8 cellular contexts compared by ENCODE assay signal in genomic region chr7:30027065-30027456, GRCh38. TPM values are rescaled to one million over a fixed set of nuclear protein-coding genes. Genes with fewer than 3 reads are reported as not detected.
DNase-seq lines count a peak whose midpoint lies in the region; ATAC-seq, FAIRE-seq and TF ChIP-seq lines count a peak whose summit lies in the region.

No MANE protein-coding gene starts in this region.

- H3K4me1 Mint-ChIP-seq in activated T-cell treated with anti-CD3 and anti-CD28 coated beads, Interleukin-2, amount 50 U/mL, for 72 hours (ENCODE audit: low read depth): peaks cover 41% of the 10 kb centered on the region

- H3K4me3 ChIP-seq in LNCaP clone FGC (ENCODE audit: low read depth, low read length) (peak overlapping the region; percentile 85), gastroesophageal sphincter (peak overlapping the region; percentile 81 to 96), pancreas (peak overlapping the region; percentile 49 to 97 (median 86))

- DNase-seq in ACHN: peak; percentile 86
- DNase-seq in GM13976 (ENCODE audit: low spot score): peak; percentile 51
- no peak for DNase-seq in LNCaP clone FGC (ENCODE audit: low read depth)
- DNase-seq in activated T-cell treated with anti-CD3 and anti-CD28 coated beads, Interleukin-2, amount 50 U/mL, for 72 hours: peak in 1 of 2 donors; percentile 35
- DNase-seq in pancreas: peak in 2 of 6 donors; percentile 42 to 44
- DNase-seq in NCI-H1092 treated with DMSO at 0.1 percent for 48 hours (lab: John Stamatoyannopoulos, UW): no peak
- no peak for DNase-seq in NCI-H1417 (lab: John Stamatoyannopoulos, UW)

- no peaks in the 10 kb centered on the region for H3K9me3 Mint-ChIP-seq in activated T-cell treated with anti-CD3 and anti-CD28 coated beads, Interleukin-2, amount 50 U/mL, for 72 hours

- TF ChIP-seq EP300 in gastroesophageal sphincter (IDR thresholded peaks at IDR 0.05): no peak

- H3K27ac ChIP-seq in gastroesophageal sphincter: peak overlapping the region; percentile 83 to 96 (median 92)
- H3K27ac ChIP-seq in pancreas: peak overlapping the region; percentile 78 to 90 (median 81)

- H3K4me1 ChIP-seq in gastroesophageal sphincter: peaks cover 15 to 60% (median 23%) of the 10 kb centered on the region in 3 donors
- H3K4me1 ChIP-seq in pancreas: peaks cover 7 to 17% (median 9%) of the 10 kb centered on the region in 3 donors

- no peaks in the 10 kb centered on the region for H3K27me3 Mint-ChIP-seq in activated T-cell treated with anti-CD3 and anti-CD28 coated beads, Interleukin-2, amount 50 U/mL, for 72 hours (ENCODE audit: low read depth)

- ATAC-seq in activated T-cell treated with anti-CD3 and anti-CD28 coated beads, Interleukin-2, amount 50 U/mL, for 72 hours (replicated peaks in 1 of 2): peak in 1 of 2 donors; percentile 32
- peak; percentile 3 for ATAC-seq in gastroesophageal sphincter
- ATAC-seq in pancreas: peak; percentile 47 to 65 (median 53)

- intact Hi-C loops in pancreas (cut with DNase I): no loop called here

- H3K36me3 ChIP-seq in gastroesophageal sphincter: no peaks in the 10 kb centered on the region
- no peaks in the 10 kb centered on the region for H3K36me3 ChIP-seq in pancreas

- FAIRE-seq in pancreas (lab: Jason Lieb, UNC): no peak

- H3K9me3 ChIP-seq in gastroesophageal sphincter: no peaks in the 10 kb centered on the region
- H3K9me3 ChIP-seq in pancreas: no peaks in the 10 kb centered on the region

- in situ Hi-C loops in ACHN (cut with HindIII; ENCODE audit: low pct_ligation_motif_present, low pct_unique_long_range_greater_than_20kb, low sequenced_read_pairs): no loop called here
- in situ Hi-C loops in GM13976 (cut with MboI; ENCODE audit: low sequenced_read_pairs, unreplicated experiment): no loop called here

- WGBS in gastroesophageal sphincter (ENCODE audit: low coverage in 1 of 2), 2 donors: 0 to 3% methylated on average over 9 to 10 of the region's 10 CpGs
- 0 to 1% methylated on average over 10 of the region's 10 CpGs for WGBS in pancreas, 2 donors

- TF ChIP-seq POLR2A in gastroesophageal sphincter (IDR thresholded peaks at IDR 0.05): no peak

- no peak overlapping the region for H3K4me3 Mint-ChIP-seq in activated T-cell treated with anti-CD3 and anti-CD28 coated beads, Interleukin-2, amount 50 U/mL, for 72 hours

- H3K27ac Mint-ChIP-seq in activated T-cell treated with anti-CD3 and anti-CD28 coated beads, Interleukin-2, amount 50 U/mL, for 72 hours: peak overlapping the region; percentile 91

- H3K36me3 Mint-ChIP-seq in activated T-cell treated with anti-CD3 and anti-CD28 coated beads, Interleukin-2, amount 50 U/mL, for 72 hours (ENCODE audit: insufficient read depth in 2 of 2): no peaks in the 10 kb centered on the region

- no peaks in the 10 kb centered on the region for H3K27me3 ChIP-seq in gastroesophageal sphincter
- H3K27me3 ChIP-seq in pancreas: no peaks in the 10 kb centered on the region

- TF ChIP-seq CTCF in GM13976 (IDR thresholded peaks at IDR 0.05; ENCODE audit: borderline replicate concordance, control extremely low read depth, extremely low read depth, insufficient read depth, missing control alignments): no peak
- no peak for TF ChIP-seq CTCF in LNCaP clone FGC (IDR thresholded peaks at IDR 0.05; ENCODE audit: control insufficient read depth, extremely low read depth, insufficient read depth)
- TF ChIP-seq CTCF in gastroesophageal sphincter (IDR thresholded peaks at IDR 0.05): no peak
- no peak for TF ChIP-seq CTCF in pancreas (IDR thresholded peaks at IDR 0.05)

RNA-seq across cellular contexts. Expression of gene FKBP14, which starts 0.6 kb away (rescaled TPM):
- total RNA-seq in activated T-cell treated with anti-CD3 and anti-CD28 coated beads, Interleukin-2, amount 50 U/mL, for 72 hours: 10 to 100 TPM; 13.3 to 13.6 TPM
- 10 to 100 TPM in 1 of 4 donors, 1 to 10 TPM in 3; 7.0 to 10.7 (median 7.7) TPM for total RNA-seq in gastroesophageal sphincter
- 10 to 100 TPM in 3 of 6 donors, 1 to 10 TPM in 3; 3.8 to 12.7 (median 8.4) TPM for total RNA-seq in pancreas
- 1 to 10 TPM; 3.3 to 5.1 TPM for polyA plus RNA-seq in pancreas

RNA-seq across cellular contexts. Expression of gene PLEKHA8, which starts 1.2 kb away (rescaled TPM):
- total RNA-seq in activated T-cell treated with anti-CD3 and anti-CD28 coated beads, Interleukin-2, amount 50 U/mL, for 72 hours: 10 to 100 TPM; 12.1 to 12.9 TPM
- total RNA-seq in gastroesophageal sphincter (10 to 100 TPM in 2 of 4 donors, 1 to 10 TPM in 2; 7.5 to 16.3 (median 11.4) TPM), pancreas (1 to 10 TPM; 3.3 to 9.7 (median 4.7) TPM)
- polyA plus RNA-seq in pancreas: 1 to 10 TPM; 1.7 to 1.9 TPM

RNA-seq across cellular contexts. Expression of gene SCRN1, which starts 37.5 kb away (rescaled TPM):
- 10 to 100 TPM; 10.3 to 14.0 TPM for total RNA-seq in activated T-cell treated with anti-CD3 and anti-CD28 coated beads, Interleukin-2, amount 50 U/mL, for 72 hours
- total RNA-seq in gastroesophageal sphincter (100 to 1,000 TPM; 103 to 121 (median 112) TPM), pancreas (10 to 100 TPM; 25.6 to 48.0 (median 34.8) TPM)
- polyA plus RNA-seq in pancreas: 10 to 100 TPM in 1 of 2 donors, 1 to 10 TPM in 1; 7.7 to 22.3 TPM

Comparison
In these comparisons a context has a peak if more than half of its experiments do, and no peak if none do; other contexts are left out.
1. DNase-seq: peak in ACHN (single experiment) and GM13976 (single experiment); none in LNCaP clone FGC (single experiment), NCI-H1092 treated with DMSO at 0.1 percent for 48 hours (single experiment) and NCI-H1417 (0 of 3).
2. Peak in every context shown above with its lines, with median percentiles within 50 percentile points of each other: H3K4me3 ChIP-seq.